In the genomic region with DNA sequence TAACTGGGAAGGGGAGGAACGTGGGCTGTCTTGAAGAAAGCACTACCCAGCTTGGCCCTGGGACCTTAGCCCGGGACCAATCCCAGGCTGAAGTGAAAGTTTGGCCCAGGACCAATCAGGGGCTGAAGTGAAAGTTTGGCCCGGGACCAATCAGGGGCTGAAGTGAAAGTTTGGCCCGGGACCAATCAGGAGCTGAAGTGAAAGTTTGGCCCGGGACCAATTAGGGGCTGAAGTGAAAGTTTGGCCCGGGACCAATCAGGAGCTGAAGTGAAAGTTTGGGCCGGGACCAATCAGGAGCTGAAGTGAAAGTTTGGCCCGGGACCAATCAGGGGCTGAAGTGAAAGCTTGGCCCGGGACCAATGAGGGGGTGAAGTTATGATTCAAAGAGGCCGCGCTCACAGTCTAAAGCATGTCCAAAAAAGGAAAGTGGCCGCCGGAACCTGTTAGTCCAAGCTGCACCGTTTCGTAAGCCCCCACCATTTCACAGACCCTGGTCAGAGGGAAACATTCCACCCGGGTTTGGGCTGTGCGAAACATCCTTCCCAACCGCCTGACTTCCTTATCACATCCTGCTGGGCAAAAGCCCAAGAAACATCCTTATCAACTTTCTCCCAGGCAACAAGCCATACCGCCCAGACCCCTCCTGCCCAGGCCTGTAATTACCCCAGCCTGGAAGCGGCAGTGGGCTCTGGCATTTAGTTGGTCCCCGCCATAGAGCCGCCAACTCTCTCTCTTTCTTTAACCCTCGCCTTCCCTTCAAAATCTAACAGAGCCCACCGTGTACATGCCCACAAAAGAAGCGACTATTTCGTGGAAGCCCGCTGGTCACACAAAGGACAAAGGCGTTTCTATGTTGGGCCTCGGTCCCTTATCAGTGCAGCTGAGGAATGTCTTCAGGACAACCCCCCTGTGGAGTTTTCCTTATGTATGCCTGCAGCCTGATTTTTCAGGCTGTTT, we compare ENCODE assay signal across 8 cellular contexts. TPM values are rescaled to one million over a fixed set of nuclear protein-coding genes. Genes with fewer than 3 reads are reported as not detected.
DNase-seq lines count a peak whose midpoint lies in the region; ATAC-seq and TF ChIP-seq lines count a peak whose summit lies in the region.

No MANE protein-coding gene starts in this region.

- intact Hi-C loops in stomach (cut with DNase I; ENCODE audit: low total_unique reads) = loop anchor here (10.0 kb wide), 1 partner anchor 63 kb away; a partner anchor contains a TSS

- H3F3A ChIP-seq in DOHH2 (ENCODE audit: control insufficient read depth, insufficient read depth) = no peaks in the 10 kb centered on the region

- H3K4me3 ChIP-seq in DOHH2 (ENCODE audit: low read length) (peak overlapping the region; percentile 92), endocrine pancreas (ENCODE audit: control insufficient read depth, insufficient read depth, low read length) (peak overlapping the region; percentile 75), stomach (peak overlapping the region; percentile 54 to 93 (median 71))

- peaks cover 35% of the 10 kb centered on the region for H3K36me3 Mint-ChIP-seq in T-helper 2 cell treated with Interferon-gamma antibody and Interleukin-4, amounts not matched to agents 5 μg/mL and 100 μg/mL, for 36 hours (ENCODE audit: low read depth)

- 1 to 3% (median 2%) methylated on average over 29 of the region's 29 CpGs for WGBS in stomach, 5 donors

- H3K36me3 ChIP-seq in DOHH2 (ENCODE audit: control insufficient read depth, low read length) (no peaks in the 10 kb centered on the region), endocrine pancreas (ENCODE audit: control insufficient read depth, insufficient read depth, low read length) (no peaks in the 10 kb centered on the region), stomach (peaks cover 0 to 22% (median 2%) of the 10 kb centered on the region in 4 donors)

- H3K79me2 ChIP-seq in DOHH2 (ENCODE audit: control insufficient read depth, low read length) = no peaks in the 10 kb centered on the region

- no peak for TF ChIP-seq EP300 in stomach (IDR thresholded peaks at IDR 0.05)

- H3K9ac ChIP-seq in endocrine pancreas (ENCODE audit: control insufficient read depth, insufficient read depth, low read length) = peak overlapping the region; percentile 47

- peak; percentile 20 for DNase-seq in HuH-7.5 (ENCODE audit: low spot score)
- DNase-seq in T-helper 2 cell treated with Interferon-gamma antibody and Interleukin-4, amounts not matched to agents 5 μg/mL and 100 μg/mL, for 36 hours (ENCODE audit: low spot score) = peak; percentile 29
- peak; percentile 94 to 98 for DNase-seq in lung microvascular endothelial cell (ENCODE audit: low read depth in 2 of 2)
- peak; percentile 62 for DNase-seq in stomach
- no peak for DNase-seq in NCI-H1694 (lab: John Stamatoyannopoulos, UW)

- H3K27ac Mint-ChIP-seq in T-helper 2 cell treated with Interferon-gamma antibody and Interleukin-4, amounts not matched to agents 5 μg/mL and 100 μg/mL, for 36 hours = peak overlapping the region; percentile 96

- no peak for ATAC-seq in HG02678 (IDR thresholded peaks at IDR 0.05; ENCODE audit: unreplicated experiment)

- H3K9me3 Mint-ChIP-seq in T-helper 2 cell treated with Interferon-gamma antibody and Interleukin-4, amounts not matched to agents 5 μg/mL and 100 μg/mL, for 36 hours = peaks cover 37% of the 10 kb centered on the region

- no peaks in the 10 kb centered on the region for H3K27me3 Mint-ChIP-seq in T-helper 2 cell treated with Interferon-gamma antibody and Interleukin-4, amounts not matched to agents 5 μg/mL and 100 μg/mL, for 36 hours (ENCODE audit: low read depth)

- H3K9me2 ChIP-seq in DOHH2 (replicated peaks; ENCODE audit: control insufficient read depth, low read length) = no peaks in the 10 kb centered on the region

- no peak for TF ChIP-seq POLR2A in stomach (IDR thresholded peaks at IDR 0.05)

- H3K4me1 ChIP-seq in DOHH2 (ENCODE audit: control insufficient read depth, low read length) = peaks cover 14% of the 10 kb centered on the region
- no peaks in the 10 kb centered on the region for H3K4me1 ChIP-seq in endocrine pancreas (ENCODE audit: control insufficient read depth, insufficient read depth, low read length)
- H3K4me1 ChIP-seq in stomach = peaks cover 0 to 23% (median 19%) of the 10 kb centered on the region in 4 donors

- TF ChIP-seq CTCF in DOHH2 (IDR thresholded peaks at IDR 0.05; ENCODE audit: low read depth, low read length, poor library complexity, severe bottlenecking) (no peak), stomach (IDR thresholded peaks at IDR 0.05) (no peak)

- H3K27me3 ChIP-seq in DOHH2 (ENCODE audit: control insufficient read depth, low read length) (no peaks in the 10 kb centered on the region), endocrine pancreas (ENCODE audit: control insufficient read depth, insufficient read depth, low read length) (no peaks in the 10 kb centered on the region), stomach (peaks cover 0 to 6% (median 0%) of the 10 kb centered on the region in 3 donors)

- peaks cover 20% of the 10 kb centered on the region for H3K4me1 Mint-ChIP-seq in T-helper 2 cell treated with Interferon-gamma antibody and Interleukin-4, amounts not matched to agents 5 μg/mL and 100 μg/mL, for 36 hours (ENCODE audit: low read depth)

- H3K4me2 ChIP-seq in DOHH2 (ENCODE audit: low read length) = peak overlapping the region; percentile 97

- H3K9me3 ChIP-seq in DOHH2 (ENCODE audit: control insufficient read depth, insufficient read depth, low read length) (peaks cover 51% of the 10 kb centered on the region), endocrine pancreas (ENCODE audit: control insufficient read depth, low read length) (no peaks in the 10 kb centered on the region), stomach (peaks cover 19 to 66% (median 48%) of the 10 kb centered on the region in 4 donors)

- H3K27ac ChIP-seq in DOHH2 (ENCODE audit: low read depth, low read length) = no peak overlapping the region
- H3K27ac ChIP-seq in stomach = peak overlapping the region; percentile 68 to 89 (median 88)

- H3K4me3 Mint-ChIP-seq in T-helper 2 cell treated with Interferon-gamma antibody and Interleukin-4, amounts not matched to agents 5 μg/mL and 100 μg/mL, for 36 hours = peak overlapping the region; percentile 99

- H4K20me1 ChIP-seq in DOHH2 (ENCODE audit: control insufficient read depth, insufficient read depth, low read depth, low read length) = no peaks in the 10 kb centered on the region

RNA-seq across cellular contexts. Expression of a gene that starts 1.1 kb away (rescaled TPM):
- total RNA-seq in lung microvascular endothelial cell = 2.4 and 3.0 TPM in 2 replicates
- total RNA-seq in stomach = 10 to 100 TPM in 1 of 5 donors, 1 to 10 TPM in 2, under 1 TPM in 1, not detected in 1; 0.89 to 10.1 (median 2.2) TPM
- under 1 TPM; 0.15 to 0.25 (median 0.19) TPM for polyA plus RNA-seq in stomach
